19 cellular contexts compared by ENCODE assay signal in genomic region chr1:169087876-169088275, GRCh38. TPM values are rescaled to one million over a fixed set of nuclear protein-coding genes. Genes with fewer than 3 reads are reported as not detected.
A peak's percentile ranks its signal among the peaks of the same experiment; 100 is the strongest.
DNase-seq lines count a peak whose midpoint lies in the region; ATAC-seq and TF ChIP-seq lines count a peak whose summit lies in the region.
"Had no signal": no experiment of that assay in that cellular context is flagged by ENCODE, and none has a peak within 500 bp of the region (broad histone marks: within the 10 kb centered on the region; RNA-seq: fewer than 3 reads in every experiment).

No MANE protein-coding gene starts in this region.

- H3K9me3 ChIP-seq in HEK293 (ENCODE audit: control insufficient read depth, insufficient read depth, low read depth, low read length) = no peaks in the 10 kb centered on the region
- H3K9me3 ChIP-seq in smooth muscle cell (replicated peaks; ENCODE audit: low read depth) = no peaks in the 10 kb centered on the region
- no peaks in the 10 kb centered on the region for H3K9me3 ChIP-seq in CD8-positive, alpha-beta T cell (ENCODE audit: low read length)
- H3K9me3 ChIP-seq in prostate gland = no peaks in the 10 kb centered on the region
- H3K9me3 ChIP-seq: BE2C, Peyer's patch had no signal

- peaks cover 53% of the 10 kb centered on the region for H3K4me1 Mint-ChIP-seq in brain
- peaks cover 10% of the 10 kb centered on the region for H3K4me1 Mint-ChIP-seq in CD8-positive, alpha-beta T cell (ENCODE audit: low read depth)

- 92% methylated on average over 4 of the region's 4 CpGs for WGBS in smooth muscle cell (ENCODE audit: low lambda C conversion rate)
- WGBS in prostate gland = 92% methylated on average over 4 of the region's 4 CpGs

- peak overlapping the region in 3 of 5 experiments; percentile 24 to 88 (median 54) for H3K27ac Mint-ChIP-seq in brain
- no peak overlapping the region for H3K27ac Mint-ChIP-seq in CD8-positive, alpha-beta T cell

- H3K4me3 ChIP-seq in HEK293 (ENCODE audit: low read depth, low read length) (no peak overlapping the region), smooth muscle cell (no peak overlapping the region), prostate gland (no peak overlapping the region)
- no peak overlapping the region for H3K4me3 ChIP-seq in CD8-positive, alpha-beta T cell (ENCODE audit: low read depth, low read length)
- H3K4me3 ChIP-seq: Peyer's patch had no signal

- H3K27me3 ChIP-seq in layer of hippocampus (ENCODE audit: control insufficient read depth, insufficient read depth, low read length) = no peaks in the 10 kb centered on the region
- H3K27me3 ChIP-seq in smooth muscle cell (ENCODE audit: low read depth) = no peaks in the 10 kb centered on the region
- H3K27me3 ChIP-seq in CD8-positive, alpha-beta T cell (ENCODE audit: insufficient read depth, low read length) = no peaks in the 10 kb centered on the region
- H3K27me3 ChIP-seq in prostate gland (replicated peaks; ENCODE audit: insufficient read depth) = no peaks in the 10 kb centered on the region
- H3K27me3 ChIP-seq: BE2C, Peyer's patch had no signal

- POLR2A ChIA-PET in HEK293 (lab: Yijun Ruan, JAX) = no interaction called here
- POLR2A ChIA-PET in CD8-positive, alpha-beta T cell (lab: Charles Lee) = no interaction called here

- H3K36me3 Mint-ChIP-seq in brain = no peaks in the 10 kb centered on the region
- H3K36me3 Mint-ChIP-seq in CD8-positive, alpha-beta T cell = no peaks in the 10 kb centered on the region

- DNase-seq in smooth muscle cell (lab: John Stamatoyannopoulos, UW; ENCODE audit: unreplicated experiment) = no peak
- DNase-seq in CD8-positive, alpha-beta T cell = no peak
- DNase-seq in NCI-H82 (lab: John Stamatoyannopoulos, UW) = no peak
- no peak for DNase-seq in NCI-H345 (lab: John Stamatoyannopoulos, UW)
- DNase-seq in prostate gland (ENCODE audit: low spot score) = no peak
- DNase-seq: BE2C, COR-L47, DMS 273 treated with DMSO at 0.1 percent for 48 hours, DMS79 treated with DMSO at 0.1 percent for 48 hours, H9, IMR-90, MV-4-11, NCI-H2029 treated with DMSO at 0.1 percent for 48 hours, NCI-H2171, NCI-H524 treated with DMSO at 0.1 percent for 48 hours, Peyer's patch had no signal

- no peaks in the 10 kb centered on the region for H3K36me3 ChIP-seq in HEK293 (ENCODE audit: control insufficient read depth in 2 of 2, insufficient read depth in 1 of 2, low read length in 2 of 2)
- no peaks in the 10 kb centered on the region for H3K36me3 ChIP-seq in smooth muscle cell (ENCODE audit: low read depth)
- no peaks in the 10 kb centered on the region for H3K36me3 ChIP-seq in CD8-positive, alpha-beta T cell (ENCODE audit: insufficient read depth, low read length)
- H3K36me3 ChIP-seq in prostate gland = no peaks in the 10 kb centered on the region
- H3K36me3 ChIP-seq: BE2C, Peyer's patch had no signal

- H3K4me3 Mint-ChIP-seq in brain = no peak overlapping the region
- H3K4me3 Mint-ChIP-seq in CD8-positive, alpha-beta T cell = no peak overlapping the region
- H3K4me3 Mint-ChIP-seq: H9 had no signal

- intact Hi-C loops in CD8-positive, alpha-beta T cell (cut with DNase I, micrococcal nuclease) = no loop called here
- intact Hi-C loops in prostate gland (cut with DNase I) = no loop called here

- peaks cover 0 to 3% (median 0%) of the 10 kb centered on the region in 5 experiments for H3K9me3 Mint-ChIP-seq in brain
- no peaks in the 10 kb centered on the region for H3K9me3 Mint-ChIP-seq in CD8-positive, alpha-beta T cell
- H3K9me3 Mint-ChIP-seq: H9 had no signal

- H3F3A ChIP-seq in smooth muscle cell (ENCODE audit: low read depth) = no peaks in the 10 kb centered on the region

- no peak for TF ChIP-seq POLR2A in prostate gland (IDR thresholded peaks at IDR 0.05)

- no peaks in the 10 kb centered on the region for H3K27me3 Mint-ChIP-seq in brain
- no peaks in the 10 kb centered on the region for H3K27me3 Mint-ChIP-seq in CD8-positive, alpha-beta T cell (ENCODE audit: low read depth)

- H3K9ac ChIP-seq in smooth muscle cell (ENCODE audit: low read depth) = peak overlapping the region; percentile 80

- no peak for ATAC-seq in CD8-positive, alpha-beta T cell

- no peak overlapping the region for H3K27ac ChIP-seq in HEK293 (ENCODE audit: extremely low read depth, low read depth, low read length)
- H3K27ac ChIP-seq in layer of hippocampus (ENCODE audit: low read depth, low read length) = peak overlapping the region; percentile 76
- H3K27ac ChIP-seq in smooth muscle cell (ENCODE audit: low read depth) = peak overlapping the region; percentile 65
- no peak overlapping the region for H3K27ac ChIP-seq in CD8-positive, alpha-beta T cell (ENCODE audit: low read depth, low read length)
- H3K27ac ChIP-seq in prostate gland = no peak overlapping the region

- no peaks in the 10 kb centered on the region for H3K79me2 ChIP-seq in smooth muscle cell (ENCODE audit: low read depth)

- CTCF ChIA-PET in HEK293 (lab: Yijun Ruan, JAX) = no interaction called here
- CTCF ChIA-PET in CD8-positive, alpha-beta T cell (lab: Charles Lee) = no interaction called here

- TF ChIP-seq CTCF in HEK293 (tag by site-specific recombination; IDR thresholded peaks at IDR 0.05) (no peak), brain (conservative IDR thresholded peaks at IDR 0.05) (no peak), smooth muscle cell (IDR thresholded peaks at IDR 0.05; ENCODE audit: borderline replicate concordance, insufficient read depth, poor library complexity, severe bottlenecking) (no peak), prostate gland (IDR thresholded peaks at IDR 0.05) (no peak)
- TF ChIP-seq CTCF in CD8-positive, alpha-beta T cell (IDR thresholded peaks at IDR 0.05) = no peak

- H3K4me2 ChIP-seq in smooth muscle cell = no peak overlapping the region

- H4K20me1 ChIP-seq in smooth muscle cell (ENCODE audit: low read depth) = no peaks in the 10 kb centered on the region

- no peak overlapping the region for H2AFZ ChIP-seq in smooth muscle cell (ENCODE audit: low read depth)

- H3K4me1 ChIP-seq in HEK293 (ENCODE audit: control insufficient read depth, insufficient read depth, low read length) (0 out of 2 replicates have a peak, but pooled peaks cover 3% of the 10 kb centered on the region), smooth muscle cell (ENCODE audit: low read depth) (no peaks in the 10 kb centered on the region), prostate gland (replicated peaks) (no peaks in the 10 kb centered on the region)
- no peaks in the 10 kb centered on the region for H3K4me1 ChIP-seq in CD8-positive, alpha-beta T cell (ENCODE audit: insufficient read depth, low read length)

TF ChIP-seq in HEK293, 187 proteins besides CTCF, POLR2A, EP300 and RAD21:
- TF ChIP-seq, protein P1, sequence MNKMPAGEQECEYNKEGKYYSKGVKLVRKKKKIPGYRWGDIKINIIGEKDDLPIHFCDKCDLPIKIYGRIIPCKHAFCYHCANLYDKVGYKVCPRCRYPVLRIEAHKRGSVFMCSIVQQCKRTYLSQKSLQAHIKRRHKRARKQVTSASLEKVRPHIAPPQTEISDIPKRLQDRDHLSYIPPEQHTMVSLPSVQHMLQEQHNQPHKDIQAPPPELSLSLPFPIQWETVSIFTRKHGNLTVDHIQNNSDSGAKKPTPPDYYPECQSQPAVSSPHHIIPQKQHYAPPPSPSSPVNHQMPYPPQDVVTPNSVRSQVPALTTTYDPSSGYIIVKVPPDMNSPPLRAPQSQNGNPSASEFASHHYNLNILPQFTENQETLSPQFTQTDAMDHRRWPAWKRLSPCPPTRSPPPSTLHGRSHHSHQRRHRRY (tag by site-specific recombination; IDR thresholded peaks at IDR 0.05) = no peak
- peak; percentile 75 for TF ChIP-seq PRDM1 (tag by site-specific recombination; IDR thresholded peaks at IDR 0.05)
TF ChIP-seq in HEK293: peak in this region for 1.

RNA-seq across cellular contexts. Expression of gene ATP1B1, which starts 18.6 kb away (rescaled TPM):
- polyA plus RNA-seq in brain (ENCODE audit: insufficient read depth, low read depth, low replicate concordance) = 114 TPM
- total RNA-seq in smooth muscle cell = 347 and 400 TPM in 2 replicates
- polyA plus RNA-seq in smooth muscle cell = 140 and 144 TPM in 2 replicates
- 1 to 10 TPM; 2.6 to 3.0 TPM for total RNA-seq in CD8-positive, alpha-beta T cell
- 100 to 1,000 TPM in 1 of 2 donors, 10 to 100 TPM in 1; 59.4 to 139 TPM for total RNA-seq in prostate gland

Comparison
In these comparisons a context has a peak if more than half of its experiments do, and no peak if none do; other contexts are left out.
1. H3K27ac ChIP-seq: peak in layer of hippocampus (single experiment) and smooth muscle cell (single experiment); none in HEK293 (single experiment), CD8-positive, alpha-beta T cell (single experiment) and prostate gland (0 of 2).
2. RNA of gene ATP1B1, which starts 18.6 kb away (total RNA-seq): 347 to 400 TPM in smooth muscle cell and 59.4 to 139 TPM in prostate gland; 2.6 to 3.0 TPM in CD8-positive, alpha-beta T cell; every median in the first group is over 10 times any median in the second.